Comparison of ENCODE assay signal across 16 cellular contexts in the genomic region with DNA sequence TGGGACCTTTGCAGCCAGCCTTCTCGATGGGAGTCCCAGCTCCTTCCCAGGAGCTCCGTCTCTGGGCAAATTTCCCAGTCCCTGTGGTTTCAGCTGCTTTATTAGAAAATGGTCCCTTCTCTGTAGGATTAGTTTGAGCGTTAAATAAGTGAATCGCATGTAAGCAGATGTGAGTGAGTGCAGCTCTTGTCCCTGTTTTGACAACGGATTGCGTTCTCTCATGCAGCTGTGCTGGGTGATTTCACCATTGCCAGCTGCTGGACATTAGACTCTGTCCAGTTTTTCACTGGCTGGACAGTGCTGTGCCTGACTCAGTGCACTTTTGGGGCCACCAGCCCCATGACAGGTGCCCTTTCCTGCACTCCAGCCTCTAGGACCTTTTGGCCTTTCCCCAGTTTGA. TPM values are rescaled to one million over a fixed set of nuclear protein-coding genes. Genes with fewer than 3 reads are reported as not detected.
DNase-seq lines count a peak whose midpoint lies in the region; ATAC-seq and TF ChIP-seq lines count a peak whose summit lies in the region.
"Had no signal": no experiment of that assay in that cellular context is flagged by ENCODE, and none has a peak within 500 bp of the region (broad histone marks: within the 10 kb centered on the region; RNA-seq: fewer than 3 reads in every experiment).

No MANE protein-coding gene starts in this region.

- peak overlapping the region in 3 of 59 donors; percentile 3 to 26 (median 17) for H3K4me3 ChIP-seq in dorsolateral prefrontal cortex
- H3K4me3 ChIP-seq: left ventricle myocardium inferior, tibial artery had no signal

- no peaks in the 10 kb centered on the region for H3K27me3 ChIP-seq in dorsolateral prefrontal cortex
- H3K27me3 ChIP-seq: tibial artery had no signal

- no peak for ATAC-seq in GM21390 (IDR thresholded peaks at IDR 0.05; ENCODE audit: unreplicated experiment)
- ATAC-seq: activated naive CD4-positive, alpha-beta T cell treated with anti-CD3 and anti-CD28 coated beads, Interleukin-2, amount 50 U/mL, for 72 hours; naive thymus-derived CD4-positive, alpha-beta T cell; Right ventricle myocardium inferior had no signal

- peak in 6 of 56 donors; percentile 1 to 30 (median 10) for TF ChIP-seq CTCF in dorsolateral prefrontal cortex (IDR thresholded peaks at IDR 0.05 in 54 of 56, conservative IDR thresholded peaks at IDR 0.05 in 2 of 56; ENCODE audit: low read depth in 1 of 56, partially characterized antibody in 56 of 56)

- intact Hi-C loops in dorsolateral prefrontal cortex (cut with DNase I) = loop anchor here (2.0 to 5.0 kb wide), 3 partner anchors 52 to 97 kb away; no protein-coding TSS in a partner anchor

- peak overlapping the region; percentile 29 to 98 (median 90) for H3K27ac ChIP-seq in dorsolateral prefrontal cortex
- H3K27ac ChIP-seq: left ventricle myocardium inferior, tibial artery had no signal

- DNase-seq in COLO668 (lab: John Stamatoyannopoulos, UW; ENCODE audit: unreplicated experiment) (peak; percentile 39), NCI-H2196 (lab: John Stamatoyannopoulos, UW; ENCODE audit: unreplicated experiment) (peak; percentile 49), dorsolateral prefrontal cortex (peak in 6 of 10 donors; percentile 25 to 85 (median 66)), nucleus accumbens (lab: John Stamatoyannopoulos, UW) (peak in 37 of 56 donors; percentile 8 to 71 (median 41)), SKM-1 treated with dmso at 0.1 percent for 144 hours (lab: John Stamatoyannopoulos, UW; ENCODE audit: unreplicated experiment) (no peak), GOT3 (lab: John Stamatoyannopoulos, UW) (no peak), DMS 273 treated with DMSO at 0.1 percent for 48 hours (lab: John Stamatoyannopoulos, UW) (no peak)
- DNase-seq: activated CD4-positive, alpha-beta T cell treated with anti-CD3 and anti-CD28 coated beads, Interleukin-2, amount 10 ng/mL, durations not matched to agents 24 days and 14 days; left ventricle myocardium inferior; MM.1S; naive thymus-derived CD4-positive, alpha-beta T cell; stimulated activated CD4-positive, alpha-beta T cell treated with anti-CD3 and anti-CD28 coated beads, Interleukin-2, amount 100 ng/mL, for 24 hours; tibial artery had no signal

RNA-seq across cellular contexts. Expression of a gene that starts 11.6 kb away (rescaled TPM):
- total RNA-seq in dorsolateral prefrontal cortex = 1 to 10 TPM in 107 of 120 experiments, under 1 TPM in 13; 0.64 to 7.6 (median 2.1) TPM

RNA-seq across cellular contexts. Expression of a gene that starts 19.3 kb away (rescaled TPM):
- total RNA-seq in dorsolateral prefrontal cortex = 10 to 100 TPM; 37.5 to 98.9 (median 61.0) TPM

Comparison
In these comparisons a context has a peak if more than half of its experiments do, and no peak if none do; other contexts are left out.
1. DNase-seq: peak in COLO668 (single experiment), NCI-H2196 (single experiment), dorsolateral prefrontal cortex (6 of 10) and nucleus accumbens (37 of 56); none in SKM-1 treated with dmso at 0.1 percent for 144 hours (single experiment), GOT3 (single experiment) and DMS 273 treated with DMSO at 0.1 percent for 48 hours (single experiment).